In the genomic region with DNA sequence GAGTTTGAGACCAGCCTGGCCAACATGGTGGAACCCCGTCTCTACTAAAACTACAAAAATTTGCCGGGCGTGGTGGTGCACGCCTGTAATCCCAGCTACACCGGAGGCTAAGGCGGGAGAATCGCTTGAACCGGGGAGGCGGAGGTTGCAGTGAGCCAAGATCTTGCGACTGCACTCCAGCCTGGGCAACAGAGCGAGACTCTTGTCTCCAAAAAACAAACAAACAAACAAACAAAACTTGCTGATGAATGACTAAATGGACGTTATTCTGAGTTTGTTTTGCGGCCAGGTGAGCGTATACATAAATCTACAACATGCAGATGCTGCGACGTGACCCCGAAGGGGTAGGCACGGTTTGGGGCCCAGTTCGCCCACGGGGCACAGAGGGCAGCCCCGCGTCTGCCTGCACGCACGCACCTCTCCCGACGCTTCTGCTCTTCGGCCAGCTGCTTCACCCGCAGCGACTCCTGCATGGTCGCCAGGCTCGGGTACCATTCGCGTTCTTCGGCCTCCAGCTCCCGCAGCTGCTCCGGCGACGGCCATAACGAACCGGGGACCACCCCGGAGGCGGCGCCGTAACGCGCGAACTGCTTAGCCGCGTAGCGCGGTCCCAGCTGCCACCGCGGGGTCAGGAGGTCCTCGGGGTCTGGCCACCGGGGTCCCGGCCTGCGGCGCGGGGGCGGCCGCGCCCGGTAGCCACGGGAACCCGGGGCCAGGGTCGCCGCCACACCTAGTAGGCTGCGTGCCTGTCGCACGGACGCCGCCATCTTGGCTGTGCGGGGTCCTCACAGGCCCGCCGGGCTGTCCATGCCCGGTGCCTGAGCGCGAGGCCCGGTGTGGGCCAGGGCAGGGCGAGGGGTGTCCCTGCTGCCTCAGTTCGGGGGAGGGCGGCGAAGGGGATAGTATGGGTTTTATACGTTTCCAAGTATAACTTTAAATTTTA, we compare ENCODE assay signal across 1 cellular context.
TF ChIP-seq lines count a peak whose summit lies in the region.

Gene GADD45GIP1 (minus strand): TSS at position 778 of the 943 bp plus-strand sequence. CDS start 11 bp downstream, at position 767.

TF ChIP-seq in HEK293, 187 proteins besides CTCF, POLR2A, EP300 and RAD21 (continued from another document and continues in another):
- TF ChIP-seq ZBTB11 (tag by site-specific recombination; conservative IDR thresholded peaks at IDR 0.05; ENCODE audit: low read depth) (peak; percentile 16; the same call in 1 of the 2 replicates), ZNF248 (tag by site-specific recombination; IDR thresholded peaks at IDR 0.05) (no peak), ZNF394 (tag by site-specific recombination; IDR thresholded peaks at IDR 0.05; ENCODE audit: borderline replicate concordance) (peak; percentile 31; the same call in 1 of the 2 replicates), ZNF292 (tag by site-specific recombination; IDR thresholded peaks at IDR 0.05; ENCODE audit: borderline replicate concordance, low read depth) (no peak), GLI4 (tag by site-specific recombination; IDR thresholded peaks at IDR 0.05) (no peak), ZNF280C (tag by site-specific recombination; IDR thresholded peaks at IDR 0.05) (no peak), ZIC2 (tag by site-specific recombination; IDR thresholded peaks at IDR 0.05) (no peak), ZNF48 (tag by site-specific recombination; IDR thresholded peaks at IDR 0.05) (no peak), ZNF138 (tag by site-specific recombination; IDR thresholded peaks at IDR 0.05; ENCODE audit: borderline replicate concordance) (no peak), ZNF664 (tag by site-specific recombination; IDR thresholded peaks at IDR 0.05) (no peak), ZBTB1 (tag by site-specific recombination; IDR thresholded peaks at IDR 0.05) (no peak), ZNF416 (tag by site-specific recombination; IDR thresholded peaks at IDR 0.05) (no peak), EGR2 (tag by site-specific recombination; IDR thresholded peaks at IDR 0.05; ENCODE audit: low read depth) (no peak), ZNF169 (tag by site-specific recombination; IDR thresholded peaks at IDR 0.05) (no peak), ZNF792 (tag by site-specific recombination; IDR thresholded peaks at IDR 0.05) (no peak), GLI2 (tag by site-specific recombination; IDR thresholded peaks at IDR 0.05; ENCODE audit: borderline replicate concordance, low read depth) (no peak), ZNF184 (tag by site-specific recombination; IDR thresholded peaks at IDR 0.05) (0 out of 2 replicates have a peak, but pooled peaks have one; percentile 29), ZNF785 (tag by site-specific recombination; IDR thresholded peaks at IDR 0.05) (no peak), ZBTB17 (tag by site-specific recombination; IDR thresholded peaks at IDR 0.05) (peak; percentile 72), ZNF37A (tag by site-specific recombination; IDR thresholded peaks at IDR 0.05) (no peak), ZNF214 (tag by site-specific recombination; IDR thresholded peaks at IDR 0.05; ENCODE audit: borderline replicate concordance) (no peak), GLIS1 (tag by site-specific recombination; IDR thresholded peaks at IDR 0.05) (peak; percentile 53; the same call in 1 of the 2 replicates), ZNF175 (tag by site-specific recombination; IDR thresholded peaks at IDR 0.05) (no peak), ZNF624 (tag by site-specific recombination; IDR thresholded peaks at IDR 0.05) (no peak), ZNF670 (tag by site-specific recombination; IDR thresholded peaks at IDR 0.05; ENCODE audit: low read depth) (no peak), RBAK (tag by site-specific recombination; IDR thresholded peaks at IDR 0.05) (no peak), ZNF362 (tag by site-specific recombination; IDR thresholded peaks at IDR 0.05) (no peak), ZNF777 (tag by site-specific recombination; IDR thresholded peaks at IDR 0.05; ENCODE audit: borderline replicate concordance) (no peak; the same call in 1 of the 2 replicates), ZNF24 (tag by site-specific recombination; IDR thresholded peaks at IDR 0.05) (no peak), GLIS2 (tag by site-specific recombination; IDR thresholded peaks at IDR 0.05) (0 out of 2 replicates have a peak, but pooled peaks have one; percentile 15)
- TF ChIP-seq, protein P1, sequence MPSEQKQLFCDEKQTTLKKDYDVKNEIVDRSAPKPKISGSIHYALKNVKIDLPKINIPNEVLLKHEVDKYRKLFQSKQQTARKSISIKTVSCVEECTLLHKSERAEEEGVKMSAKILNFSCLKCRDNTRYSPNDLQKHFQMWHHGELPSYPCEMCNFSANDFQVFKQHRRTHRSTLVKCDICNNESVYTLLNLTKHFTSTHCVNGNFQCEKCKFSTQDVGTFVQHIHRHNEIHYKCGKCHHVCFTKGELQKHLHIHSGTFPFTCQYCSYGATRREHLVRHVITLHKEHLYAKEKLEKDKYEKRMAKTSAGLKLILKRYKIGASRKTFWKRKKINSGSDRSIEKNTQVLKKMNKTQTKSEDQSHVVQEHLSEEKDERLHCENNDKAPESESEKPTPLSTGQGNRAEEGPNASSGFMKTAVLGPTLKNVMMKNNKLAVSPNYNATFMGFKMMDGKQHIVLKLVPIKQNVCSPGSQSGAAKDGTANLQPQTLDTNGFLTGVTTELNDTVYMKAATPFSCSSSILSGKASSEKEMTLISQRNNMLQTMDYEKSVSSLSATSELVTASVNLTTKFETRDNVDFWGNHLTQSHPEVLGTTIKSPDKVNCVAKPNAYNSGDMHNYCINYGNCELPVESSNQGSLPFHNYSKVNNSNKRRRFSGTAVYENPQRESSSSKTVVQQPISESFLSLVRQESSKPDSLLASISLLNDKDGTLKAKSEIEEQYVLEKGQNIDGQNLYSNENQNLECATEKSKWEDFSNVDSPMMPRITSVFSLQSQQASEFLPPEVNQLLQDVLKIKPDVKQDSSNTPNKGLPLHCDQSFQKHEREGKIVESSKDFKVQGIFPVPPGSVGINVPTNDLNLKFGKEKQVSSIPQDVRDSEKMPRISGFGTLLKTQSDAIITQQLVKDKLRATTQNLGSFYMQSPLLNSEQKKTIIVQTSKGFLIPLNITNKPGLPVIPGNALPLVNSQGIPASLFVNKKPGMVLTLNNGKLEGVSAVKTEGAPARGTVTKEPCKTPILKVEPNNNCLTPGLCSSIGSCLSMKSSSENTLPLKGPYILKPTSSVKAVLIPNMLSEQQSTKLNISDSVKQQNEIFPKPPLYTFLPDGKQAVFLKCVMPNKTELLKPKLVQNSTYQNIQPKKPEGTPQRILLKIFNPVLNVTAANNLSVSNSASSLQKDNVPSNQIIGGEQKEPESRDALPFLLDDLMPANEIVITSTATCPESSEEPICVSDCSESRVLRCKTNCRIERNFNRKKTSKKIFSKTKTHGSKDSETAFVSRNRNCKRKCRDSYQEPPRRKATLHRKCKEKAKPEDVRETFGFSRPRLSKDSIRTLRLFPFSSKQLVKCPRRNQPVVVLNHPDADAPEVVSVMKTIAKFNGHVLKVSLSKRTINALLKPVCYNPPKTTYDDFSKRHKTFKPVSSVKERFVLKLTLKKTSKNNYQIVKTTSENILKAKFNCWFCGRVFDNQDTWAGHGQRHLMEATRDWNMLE (tag by site-specific recombination; conservative IDR thresholded peaks at IDR 0.05; ENCODE audit: low read depth) = 0 out of 2 replicates have a peak, but pooled peaks have one; percentile 31
- TF ChIP-seq, protein P2, sequence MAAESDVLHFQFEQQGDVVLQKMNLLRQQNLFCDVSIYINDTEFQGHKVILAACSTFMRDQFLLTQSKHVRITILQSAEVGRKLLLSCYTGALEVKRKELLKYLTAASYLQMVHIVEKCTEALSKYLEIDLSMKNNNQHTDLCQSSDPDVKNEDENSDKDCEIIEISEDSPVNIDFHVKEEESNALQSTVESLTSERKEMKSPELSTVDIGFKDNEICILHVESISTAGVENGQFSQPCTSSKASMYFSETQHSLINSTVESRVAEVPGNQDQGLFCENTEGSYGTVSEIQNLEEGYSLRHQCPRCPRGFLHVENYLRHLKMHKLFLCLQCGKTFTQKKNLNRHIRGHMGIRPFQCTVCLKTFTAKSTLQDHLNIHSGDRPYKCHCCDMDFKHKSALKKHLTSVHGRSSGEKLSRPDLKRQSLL (tag by site-specific recombination; IDR thresholded peaks at IDR 0.05) = no peak
- TF ChIP-seq, protein P3, sequence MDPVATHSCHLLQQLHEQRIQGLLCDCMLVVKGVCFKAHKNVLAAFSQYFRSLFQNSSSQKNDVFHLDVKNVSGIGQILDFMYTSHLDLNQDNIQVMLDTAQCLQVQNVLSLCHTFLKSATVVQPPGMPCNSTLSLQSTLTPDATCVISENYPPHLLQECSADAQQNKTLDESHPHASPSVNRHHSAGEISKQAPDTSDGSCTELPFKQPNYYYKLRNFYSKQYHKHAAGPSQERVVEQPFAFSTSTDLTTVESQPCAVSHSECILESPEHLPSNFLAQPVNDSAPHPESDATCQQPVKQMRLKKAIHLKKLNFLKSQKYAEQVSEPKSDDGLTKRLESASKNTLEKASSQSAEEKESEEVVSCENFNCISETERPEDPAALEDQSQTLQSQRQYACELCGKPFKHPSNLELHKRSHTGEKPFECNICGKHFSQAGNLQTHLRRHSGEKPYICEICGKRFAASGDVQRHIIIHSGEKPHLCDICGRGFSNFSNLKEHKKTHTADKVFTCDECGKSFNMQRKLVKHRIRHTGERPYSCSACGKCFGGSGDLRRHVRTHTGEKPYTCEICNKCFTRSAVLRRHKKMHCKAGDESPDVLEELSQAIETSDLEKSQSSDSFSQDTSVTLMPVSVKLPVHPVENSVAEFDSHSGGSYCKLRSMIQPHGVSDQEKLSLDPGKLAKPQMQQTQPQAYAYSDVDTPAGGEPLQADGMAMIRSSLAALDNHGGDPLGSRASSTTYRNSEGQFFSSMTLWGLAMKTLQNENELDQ (tag by site-specific recombination; IDR thresholded peaks at IDR 0.05; ENCODE audit: low read depth) = no peak
- TF ChIP-seq, protein P4, sequence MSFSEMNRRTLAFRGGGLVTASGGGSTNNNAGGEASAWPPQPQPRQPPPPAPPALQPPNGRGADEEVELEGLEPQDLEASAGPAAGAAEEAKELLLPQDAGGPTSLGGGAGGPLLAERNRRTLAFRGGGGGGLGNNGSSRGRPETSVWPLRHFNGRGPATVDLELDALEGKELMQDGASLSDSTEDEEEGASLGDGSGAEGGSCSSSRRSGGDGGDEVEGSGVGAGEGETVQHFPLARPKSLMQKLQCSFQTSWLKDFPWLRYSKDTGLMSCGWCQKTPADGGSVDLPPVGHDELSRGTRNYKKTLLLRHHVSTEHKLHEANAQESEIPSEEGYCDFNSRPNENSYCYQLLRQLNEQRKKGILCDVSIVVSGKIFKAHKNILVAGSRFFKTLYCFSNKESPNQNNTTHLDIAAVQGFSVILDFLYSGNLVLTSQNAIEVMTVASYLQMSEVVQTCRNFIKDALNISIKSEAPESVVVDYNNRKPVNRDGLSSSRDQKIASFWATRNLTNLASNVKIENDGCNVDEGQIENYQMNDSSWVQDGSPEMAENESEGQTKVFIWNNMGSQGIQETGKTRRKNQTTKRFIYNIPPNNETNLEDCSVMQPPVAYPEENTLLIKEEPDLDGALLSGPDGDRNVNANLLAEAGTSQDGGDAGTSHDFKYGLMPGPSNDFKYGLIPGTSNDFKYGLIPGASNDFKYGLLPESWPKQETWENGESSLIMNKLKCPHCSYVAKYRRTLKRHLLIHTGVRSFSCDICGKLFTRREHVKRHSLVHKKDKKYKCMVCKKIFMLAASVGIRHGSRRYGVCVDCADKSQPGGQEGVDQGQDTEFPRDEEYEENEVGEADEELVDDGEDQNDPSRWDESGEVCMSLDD (tag by site-specific recombination; IDR thresholded peaks at IDR 0.05) = peak; percentile 58; the same call in 1 of the 2 replicates
